In the genomic region with DNA sequence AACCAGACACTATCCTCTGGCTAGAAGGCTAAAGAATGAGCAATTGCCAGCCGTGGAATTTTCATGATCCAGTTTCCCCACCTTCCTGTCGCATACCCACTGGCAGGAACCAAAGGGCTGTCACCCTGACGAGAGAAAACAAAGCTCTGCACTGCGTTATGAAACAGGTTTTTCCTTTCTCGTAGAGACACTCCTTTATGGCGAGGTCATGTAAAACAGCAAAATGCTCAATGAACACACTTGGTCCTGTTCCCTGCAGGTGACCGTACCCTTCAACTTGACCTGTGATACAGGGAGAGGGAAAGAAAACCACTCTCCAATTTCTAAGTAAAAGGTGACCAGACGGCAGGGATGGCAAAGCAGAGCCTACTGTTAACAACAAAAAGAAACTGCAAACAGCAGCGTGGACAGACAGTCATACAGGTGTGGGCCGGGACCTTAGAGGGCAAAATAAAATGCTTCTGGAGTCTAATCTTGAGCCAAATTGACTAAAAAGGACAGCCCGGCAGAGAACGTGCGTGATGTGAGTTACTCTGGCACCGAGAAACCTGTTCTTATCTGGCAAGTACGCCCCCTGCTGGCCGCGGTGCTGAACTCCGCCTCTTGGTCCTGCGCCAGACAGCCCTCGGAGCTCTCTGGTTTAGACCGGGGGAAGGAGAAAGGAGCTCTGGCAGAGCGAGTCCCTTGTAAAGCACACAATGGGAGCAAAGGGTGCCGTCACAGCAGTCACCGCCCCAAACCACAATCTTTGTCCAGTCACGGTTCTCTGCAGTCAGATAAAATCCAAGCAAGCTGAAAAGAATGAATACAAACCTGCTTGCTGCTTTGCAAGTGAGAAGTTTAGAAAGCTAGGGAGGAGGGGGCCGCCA, we compare ENCODE assay signal across 8 cellular contexts.
DNase-seq lines count a peak whose midpoint lies in the region; ATAC-seq lines count a peak whose summit lies in the region.

No MANE protein-coding gene starts in this region.

- no peaks in the 10 kb centered on the region for H3K36me3 Mint-ChIP-seq in activated CD4-positive, alpha-beta memory T cell treated with anti-CD3 and anti-CD28 coated beads for 36 hours

- peaks cover 16% of the 10 kb centered on the region for H3K4me1 Mint-ChIP-seq in activated CD4-positive, alpha-beta memory T cell treated with anti-CD3 and anti-CD28 coated beads for 36 hours (ENCODE audit: low read depth)

- CTCF ChIA-PET in activated CD4-positive, alpha-beta memory T cell treated with anti-CD3 and anti-CD28 coated beads for 36 hours (lab: Charles Lee): interaction anchor here (0.6 to 2.2 kb wide), 46 partner anchors 9 to 727 kb away, joined by 3 to 20 read pairs (median 3); no protein-coding TSS in a partner anchor

- POLR2A ChIA-PET in activated CD4-positive, alpha-beta memory T cell treated with anti-CD3 and anti-CD28 coated beads for 36 hours (lab: Charles Lee): no interaction called here

- no peaks in the 10 kb centered on the region for H3K9me3 Mint-ChIP-seq in activated CD4-positive, alpha-beta memory T cell treated with anti-CD3 and anti-CD28 coated beads for 36 hours

- intact Hi-C loops in activated CD4-positive, alpha-beta memory T cell treated with anti-CD3 and anti-CD28 coated beads for 36 hours (cut with micrococcal nuclease): loop anchor here (1.0 to 5.0 kb wide), 4 partner anchors 85 to 309 kb away; no protein-coding TSS in a partner anchor

- DNase-seq in CD1c-positive myeloid dendritic cell (ENCODE audit: extremely low spot score) (peak; percentile 89), NCI-H748 (lab: John Stamatoyannopoulos, UW; ENCODE audit: unreplicated experiment) (peak; percentile 95), lung microvascular endothelial cell (ENCODE audit: low read depth in 2 of 2) (peak; percentile 91 to 98)
- DNase-seq in activated CD4-positive, alpha-beta memory T cell treated with anti-CD3 and anti-CD28 coated beads for 36 hours: peak; percentile 91
- DNase-seq in effector CD4-positive, alpha-beta T cell: peak; percentile 74
- peak; percentile 73 to 84 (median 81) for DNase-seq in stimulated activated CD4-positive, alpha-beta T cell treated with anti-CD3 and anti-CD28 coated beads, TNF-alpha, amount 100 ng/mL, for 24 hours (ENCODE audit: low read depth in 3 of 3)

- ATAC-seq in GM19397 (IDR thresholded peaks at IDR 0.05; ENCODE audit: unreplicated experiment): peak; percentile 63
- peak; percentile 35 for ATAC-seq in HG03558 (IDR thresholded peaks at IDR 0.05; ENCODE audit: extremely low read depth, unreplicated experiment)

- peak overlapping the region; percentile 71 for H3K4me3 Mint-ChIP-seq in activated CD4-positive, alpha-beta memory T cell treated with anti-CD3 and anti-CD28 coated beads for 36 hours

- no peak overlapping the region for H3K27ac Mint-ChIP-seq in activated CD4-positive, alpha-beta memory T cell treated with anti-CD3 and anti-CD28 coated beads for 36 hours

- peaks cover 17% of the 10 kb centered on the region for H3K27me3 Mint-ChIP-seq in activated CD4-positive, alpha-beta memory T cell treated with anti-CD3 and anti-CD28 coated beads for 36 hours

Comparison
In these comparisons a context has a peak if more than half of its experiments do, and no peak if none do; other contexts are left out.
1. Peak in every context shown above with its lines: DNase-seq and ATAC-seq.